In the genomic region with DNA sequence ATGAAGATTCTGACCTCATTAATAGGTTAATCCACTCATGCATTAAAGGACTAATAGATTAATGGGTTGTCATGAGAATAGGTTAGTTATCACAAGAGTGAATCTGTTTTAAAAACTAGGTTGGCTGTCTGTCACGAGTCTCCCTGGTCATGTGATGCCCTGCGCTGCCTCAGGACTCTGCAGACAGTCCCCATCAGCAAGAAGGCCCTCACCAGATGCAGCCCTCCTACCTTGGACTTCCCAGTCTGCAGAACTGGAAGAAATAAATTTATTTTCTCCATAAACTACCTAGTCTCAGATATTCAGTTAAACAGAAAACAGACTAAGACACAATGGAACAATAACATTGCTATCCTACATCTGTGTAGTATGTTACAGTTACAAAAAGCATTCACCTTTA, we compare ENCODE assay signal across 21 cellular contexts.
"Had no signal": no experiment of that assay in that cellular context is flagged by ENCODE, and none has a peak within 500 bp of the region (broad histone marks: within the 10 kb centered on the region; RNA-seq: fewer than 3 reads in every experiment).

No MANE protein-coding gene starts in this region.

- H3K36me3 ChIP-seq: esophagus squamous epithelium, gastrocnemius medialis, heart right ventricle, left lung, lower lobe of right lung had no signal

- H3K9me3 ChIP-seq: esophagus squamous epithelium, gastrocnemius medialis, left lung, lower lobe of right lung had no signal

- H3K27ac ChIP-seq: coronary artery, dorsolateral prefrontal cortex, esophagus squamous epithelium, gastrocnemius medialis, heart right ventricle, left lung, lower lobe of right lung had no signal

- H3K4me3 ChIP-seq: coronary artery, dorsolateral prefrontal cortex, esophagus squamous epithelium, gastrocnemius medialis, heart right ventricle, left lung, lower lobe of right lung had no signal

- H3K4me1 ChIP-seq: esophagus squamous epithelium, gastrocnemius medialis, heart right ventricle, left lung, lower lobe of right lung had no signal

- DNase-seq: dermis blood vessel endothelial cell; dorsolateral prefrontal cortex; effector CD4-positive, alpha-beta T cell; effector memory CD4-positive, alpha-beta T cell; esophagus squamous epithelium; foreskin fibroblast; foreskin melanocyte; gastrocnemius medialis; glutamatergic neuron; head of caudate nucleus; heart right ventricle; hippocampal formation; left cardiac atrium; left lung; left ventricle myocardium superior; lower lobe of right lung; mesendoderm; midbrain; naive thymus-derived CD4-positive, alpha-beta T cell; natural killer cell had no signal

- H3K27me3 ChIP-seq: dorsolateral prefrontal cortex, esophagus squamous epithelium, gastrocnemius medialis, left lung had no signal
